9 cellular contexts compared by ENCODE assay signal in genomic region chr4:138028923-138029322, GRCh38.
"Had no signal": no experiment of that assay in that cellular context is flagged by ENCODE, and none has a peak within 500 bp of the region (broad histone marks: within the 10 kb centered on the region; RNA-seq: fewer than 3 reads in every experiment).

No MANE protein-coding gene starts in this region.

- H3K36me3 Mint-ChIP-seq: IgD-negative memory B cell had no signal

- H3K4me3 Mint-ChIP-seq: H9, IgD-negative memory B cell had no signal

- H3K4me1 Mint-ChIP-seq: IgD-negative memory B cell had no signal

- H3K9me3 Mint-ChIP-seq: H9, IgD-negative memory B cell had no signal

- H3K27ac Mint-ChIP-seq: IgD-negative memory B cell had no signal

- H3K9ac ChIP-seq: KMS-11 had no signal

- DNase-seq: GOT3, H9, HCEC 1CT, KBM-7 had no signal

- FAIRE-seq: H54, HepG2 had no signal

- H3K4me2 ChIP-seq: KMS-11 had no signal

- ATAC-seq: HepG2 had no signal

- H3K27ac ChIP-seq: HL-60, KMS-11 had no signal
